ENCODE assay signal across 26 cellular contexts in the genomic region with DNA sequence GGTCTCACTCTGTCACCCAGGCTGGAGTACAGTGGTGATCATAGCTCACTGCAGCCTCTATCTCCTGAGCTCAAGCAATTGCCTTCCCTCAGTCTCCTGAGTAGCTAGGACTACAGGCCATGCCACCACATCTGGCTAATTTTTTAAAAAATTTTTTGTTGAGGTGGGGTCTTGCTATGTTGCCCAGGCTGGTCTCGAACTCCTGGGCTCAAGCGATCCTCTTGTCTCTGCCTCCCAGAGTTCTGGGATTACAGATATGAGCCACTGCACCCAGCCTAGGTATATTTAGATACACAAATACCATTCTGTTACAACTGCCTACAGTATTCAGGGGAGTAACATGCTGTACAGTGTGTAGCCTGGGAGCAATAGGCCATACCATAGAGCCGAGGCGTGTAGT.
"Had no signal": no experiment of that assay in that cellular context is flagged by ENCODE, and none has a peak within 500 bp of the region (broad histone marks: within the 10 kb centered on the region; RNA-seq: fewer than 3 reads in every experiment).

No MANE protein-coding gene starts in this region.

- H3K27ac ChIP-seq: left ventricle myocardium inferior, neural progenitor cell, neutrophil, parathyroid adenoma, right atrium auricular region, skin epidermis, suprapubic skin, thoracic aorta, tibial artery, upper lobe of right lung had no signal

- H3K4me1 Mint-ChIP-seq: mesothelial cell of epicardium, nephron progenitor cell, neural progenitor cell had no signal

- H3K36me3 Mint-ChIP-seq: natural killer cell had no signal

- ATAC-seq: natural killer cell, sciatic nerve, upper lobe of right lung had no signal

- H3K36me3 ChIP-seq: neural progenitor cell had no signal

- H3K27ac Mint-ChIP-seq: mesothelial cell of epicardium; natural killer cell; nephron progenitor cell; neural progenitor cell; stimulated activated naive CD8-positive, alpha-beta T cell treated with anti-CD3 and anti-CD28 coated beads, Interleukin-15, Interleukin-2, amounts not matched to agents 100 ng/mL and 50 ng/mL, for 24 hours had no signal

- H3K9me3 ChIP-seq: left ventricle myocardium inferior, neutrophil, right atrium auricular region, suprapubic skin, thoracic aorta, tibial artery, upper lobe of right lung had no signal

- DNase-seq: islet precursor cell; left ventricle myocardium inferior; mesendoderm; naive B cell; natural killer cell; nephron progenitor cell; occipital lobe; stimulated activated CD4-positive, alpha-beta T cell treated with anti-CD3 and anti-CD28 coated beads, Interleukin-12 subunit alpha, Interleukin-12 subunit beta, amount 100 ng/mL, for 4 hours; stimulated activated CD4-positive, alpha-beta T cell treated with anti-CD3 and anti-CD28 coated beads, Interleukin-15, amount 100 ng/mL, for 24 hours; stimulated activated CD4-positive, alpha-beta T cell treated with anti-CD3 and anti-CD28 coated beads, Interleukin-2, amount 100 ng/mL, for 24 hours; stimulated activated CD4-positive, alpha-beta T cell treated with anti-CD3 and anti-CD28 coated beads, Interleukin-4, amount 100 ng/mL, for 1 hour; stimulated activated naive CD4-positive, alpha-beta T cell; tibial artery; trophoblast cell; upper lobe of right lung had no signal

- H3K4me1 ChIP-seq: left ventricle myocardium inferior, neural progenitor cell, parathyroid adenoma, right atrium auricular region, tibial artery, upper lobe of right lung had no signal

- H3K4me3 ChIP-seq: left ventricle myocardium inferior, lung, neural progenitor cell, right atrium auricular region, skin epidermis, suprapubic skin, thoracic aorta, tibial artery, upper lobe of right lung had no signal

- H3K27me3 Mint-ChIP-seq: naive B cell; stimulated activated naive CD8-positive, alpha-beta T cell treated with anti-CD3 and anti-CD28 coated beads, Interleukin-15, Interleukin-2, amounts not matched to agents 100 ng/mL and 50 ng/mL, for 24 hours had no signal

- H3K9me3 Mint-ChIP-seq: mesothelial cell of epicardium; naive B cell; natural killer cell; nephron progenitor cell; neural progenitor cell; stimulated activated naive CD8-positive, alpha-beta T cell treated with anti-CD3 and anti-CD28 coated beads, Interleukin-15, Interleukin-2, amounts not matched to agents 100 ng/mL and 50 ng/mL, for 24 hours had no signal

- H3K4me3 Mint-ChIP-seq: mesothelial cell of epicardium; naive B cell; natural killer cell; nephron progenitor cell; neural progenitor cell; stimulated activated naive CD8-positive, alpha-beta T cell treated with anti-CD3 and anti-CD28 coated beads, Interleukin-15, Interleukin-2, amounts not matched to agents 100 ng/mL and 50 ng/mL, for 24 hours had no signal
